8 cellular contexts compared by ENCODE assay signal in genomic region chr16:1152651-1153259, GRCh38. TPM values are rescaled to one million over a fixed set of nuclear protein-coding genes. Genes with fewer than 3 reads are reported as not detected.
DNase-seq lines count a peak whose midpoint lies in the region; ATAC-seq and TF ChIP-seq lines count a peak whose summit lies in the region.

Gene CACNA1H (plus strand): TSS chr16:1153106. CDS start chr16:1153738, 632 bp downstream.

- BruUV-seq in IMR-90 (replicated peaks; lab: Mats Ljungman, UMichigan): no TSS peak

- no peak within 1 kb of the TSS for H4K8ac ChIP-seq in IMR-90 (ENCODE audit: low read depth in 2 of 2, low read length in 2 of 2)

- H3K4me1 ChIP-seq in IMR-90 (ENCODE audit: control insufficient read depth, insufficient read depth, low read length): peaks cover 12% of the 10 kb centered on the region; the same call in 1 of the 2 replicates
- no peaks in the 10 kb centered on the region for H3K4me1 ChIP-seq in gastrocnemius medialis

- H2AK9ac ChIP-seq in IMR-90 (replicated peaks; ENCODE audit: low read depth, low read length, poor library complexity): peak within 1 kb of the TSS; percentile 78

- no peaks in the 10 kb centered on the region for H3K9me3 ChIP-seq in IMR-90 (ENCODE audit: control insufficient read depth, insufficient read depth, low read length)
- no peaks in the 10 kb centered on the region for H3K9me3 ChIP-seq in gastrocnemius medialis

- dilution Hi-C loops in IMR-90 (cut with HindIII; ENCODE audit: low sequenced_read_pairs, unreplicated experiment): no loop called here

- no peaks in the 10 kb centered on the region for H3K36me3 Mint-ChIP-seq in activated CD8-positive, alpha-beta memory T cell treated with anti-CD3 and anti-CD28 coated beads, Interleukin-2, amount 10 ng/mL, durations not matched to agents 7 days and 5 days

- TF ChIP-seq RAD21 in IMR-90 (IDR thresholded peaks at IDR 0.05; ENCODE audit: low read length): no peak

- TF ChIP-seq POLR2A in IMR-90 (IDR thresholded peaks at IDR 0.05; ENCODE audit: low read depth, low read length) (no peak), gastrocnemius medialis (IDR thresholded peaks at IDR 0.05) (no peak)

- H3K18ac ChIP-seq in IMR-90 (ENCODE audit: low read depth, low read length): no peak within 1 kb of the TSS

- DNase-seq in IMR-90: no peak
- DNase-seq in activated CD8-positive, alpha-beta memory T cell treated with anti-CD3 and anti-CD28 coated beads, Interleukin-2, amount 10 ng/mL, durations not matched to agents 7 days and 5 days: no peak
- DNase-seq in germinal center (ENCODE audit: low spot score): peak; percentile 78
- no peak for DNase-seq in gastrocnemius medialis
- no peak for DNase-seq in NK-92 (lab: John Stamatoyannopoulos, UW; ENCODE audit: unreplicated experiment)
- no peak for DNase-seq in NCI-H526 treated with DMSO at 0.1 percent for 48 hours (lab: John Stamatoyannopoulos, UW)
- no peak for DNase-seq in DMS153 (lab: John Stamatoyannopoulos, UW)

- intact Hi-C loops in IMR-90 (cut with micrococcal nuclease) (no loop called here), gastrocnemius medialis (cut with DNase I; ENCODE audit: low total_unique reads) (no loop called here)

- H3K4me2 ChIP-seq in IMR-90 (ENCODE audit: low read depth, low read length): no peak within 1 kb of the TSS

- peaks cover 16% of the 10 kb centered on the region for H3K27me3 Mint-ChIP-seq in activated CD8-positive, alpha-beta memory T cell treated with anti-CD3 and anti-CD28 coated beads, Interleukin-2, amount 10 ng/mL, durations not matched to agents 7 days and 5 days

- no peaks in the 10 kb centered on the region for H3K9me3 Mint-ChIP-seq in activated CD8-positive, alpha-beta memory T cell treated with anti-CD3 and anti-CD28 coated beads, Interleukin-2, amount 10 ng/mL, durations not matched to agents 7 days and 5 days (ENCODE audit: low read depth)

- no peak within 1 kb of the TSS for H2BK20ac ChIP-seq in IMR-90 (ENCODE audit: low read depth, low read length)

- in situ Hi-C loops in IMR-90 (cut with MboI; ENCODE audit: low sequenced_read_pairs) (no loop called here), gastrocnemius medialis (cut with MboI; ENCODE audit: low sequenced_read_pairs in 4 of 4) (no loop called here)

- no peak within 1 kb of the TSS for H2AK5ac ChIP-seq in IMR-90 (ENCODE audit: low read depth, low read length)

- H3K56ac ChIP-seq in IMR-90 (ENCODE audit: extremely low read depth, insufficient read depth, low read length): no peak within 1 kb of the TSS

- H2BK120ac ChIP-seq in IMR-90 (ENCODE audit: low read depth, low read length): no peak within 1 kb of the TSS

- H3K9me1 ChIP-seq in IMR-90 (ENCODE audit: insufficient read depth, low read length): no peaks in the 10 kb centered on the region

- no peak within 1 kb of the TSS for H3K4ac ChIP-seq in IMR-90 (ENCODE audit: low read depth, low read length)

- H2AFZ ChIP-seq in IMR-90 (replicated peaks; ENCODE audit: low read length, poor library complexity): peak within 1 kb of the TSS; percentile 76

- H3K4me3 Mint-ChIP-seq in activated CD8-positive, alpha-beta memory T cell treated with anti-CD3 and anti-CD28 coated beads, Interleukin-2, amount 10 ng/mL, durations not matched to agents 7 days and 5 days: no peak within 1 kb of the TSS

- WGBS in IMR-90 (ENCODE audit: extremely low coverage in 2 of 2, insufficient read length in 1 of 2), 2 experiments: no CpG with 5 or more reads among the region's 98 CpGs

- peaks cover 6% of the 10 kb centered on the region; the same call in 1 of the 2 replicates for H3K27me3 ChIP-seq in IMR-90 (ENCODE audit: control insufficient read depth, insufficient read depth, low read length)
- peaks cover 66 to 86% (median 86%) of the 10 kb centered on the region in 3 donors for H3K27me3 ChIP-seq in gastrocnemius medialis

- H2BK15ac ChIP-seq in IMR-90 (ENCODE audit: low read depth, low read length): no peak within 1 kb of the TSS

- POLR2A ChIA-PET in IMR-90 (lab: Charles Lee; ENCODE audit: unreplicated experiment): no interaction called here

- TF ChIP-seq CTCF in IMR-90 (conservative IDR thresholded peaks at IDR 0.05; ENCODE audit: low read depth, low read length): peak; percentile 24
- TF ChIP-seq CTCF in gastrocnemius medialis (IDR thresholded peaks at IDR 0.05 in 4 of 5, conservative IDR thresholded peaks at IDR 0.05 in 1 of 5): no peak

- H2BK5ac ChIP-seq in IMR-90 (ENCODE audit: low read depth, low read length, poor library complexity, severe bottlenecking): no peak within 1 kb of the TSS

- CTCF ChIA-PET in IMR-90 (lab: Yijun Ruan, JAX): no interaction called here
- CTCF ChIA-PET in activated CD8-positive, alpha-beta memory T cell treated with anti-CD3 and anti-CD28 coated beads, Interleukin-2, amount 10 ng/mL, durations not matched to agents 7 days and 5 days (lab: Charles Lee): no interaction called here

- ATAC-seq in IMR-90 (ENCODE audit: low read depth): peak; percentile 79
- peak; percentile 63 for ATAC-seq in activated CD8-positive, alpha-beta memory T cell treated with anti-CD3 and anti-CD28 coated beads, Interleukin-2, amount 10 ng/mL, durations not matched to agents 7 days and 5 days
- no peak for ATAC-seq in gastrocnemius medialis
- no peak for ATAC-seq in GM21717 (IDR thresholded peaks at IDR 0.05; ENCODE audit: unreplicated experiment)

- H4K20me1 ChIP-seq in IMR-90 (ENCODE audit: insufficient read depth, low read length): peaks cover 6% of the 10 kb centered on the region

- H3K9ac ChIP-seq in IMR-90 (ENCODE audit: low read depth, low read length): peak within 1 kb of the TSS; percentile 34; the same call in 1 of the 2 replicates

- peak within 1 kb of the TSS; percentile 26; the same call in 1 of the 2 replicates for H4K91ac ChIP-seq in IMR-90 (ENCODE audit: insufficient read depth, low read depth, low read length)

- H3K4me3 ChIP-seq in IMR-90 (ENCODE audit: insufficient read depth, low read depth, low read length) (peak within 1 kb of the TSS; percentile 47), gastrocnemius medialis (peak within 1 kb of the TSS in 3 of 4 donors; percentile 2 to 34 (median 28))

- H4K5ac ChIP-seq in IMR-90 (ENCODE audit: low read depth, low read length): no peak within 1 kb of the TSS; the same call in 1 of the 2 replicates

- H3K27ac ChIP-seq in IMR-90 (ENCODE audit: insufficient read depth, low read length) (no peak within 1 kb of the TSS; the same call in 1 of the 2 replicates), gastrocnemius medialis (peak within 1 kb of the TSS in 3 of 4 donors; percentile 30 to 68 (median 51))

- H3K79me1 ChIP-seq in IMR-90 (ENCODE audit: low read depth in 1 of 2, low read length in 2 of 2): no peaks in the 10 kb centered on the region

- no peaks in the 10 kb centered on the region for H3K4me1 Mint-ChIP-seq in activated CD8-positive, alpha-beta memory T cell treated with anti-CD3 and anti-CD28 coated beads, Interleukin-2, amount 10 ng/mL, durations not matched to agents 7 days and 5 days

- no peak within 1 kb of the TSS for H3K27ac Mint-ChIP-seq in activated CD8-positive, alpha-beta memory T cell treated with anti-CD3 and anti-CD28 coated beads, Interleukin-2, amount 10 ng/mL, durations not matched to agents 7 days and 5 days

- H3K36me3 ChIP-seq in IMR-90 (ENCODE audit: control insufficient read depth, insufficient read depth, low read length) (no peaks in the 10 kb centered on the region), gastrocnemius medialis (no peaks in the 10 kb centered on the region)

- H3K23ac ChIP-seq in IMR-90 (ENCODE audit: low read depth, low read length): no peak within 1 kb of the TSS

- no peak within 1 kb of the TSS for H3K14ac ChIP-seq in IMR-90 (replicated peaks; ENCODE audit: low read depth, low read length)

TF ChIP-seq in IMR-90, 13 proteins besides CTCF, POLR2A, EP300 and RAD21:
- TF ChIP-seq CHD1 (IDR thresholded peaks at IDR 0.05; ENCODE audit: low read depth, low read length) (no peak), MAZ (IDR thresholded peaks at IDR 0.05; ENCODE audit: borderline replicate concordance, low read depth, low read length) (peak; percentile 18; the same call in 1 of the 2 replicates)

RNA-seq across cellular contexts. Expression of gene CACNA1H, which starts in this region (rescaled TPM):
- 1.6 and 1.7 TPM in 2 replicates for total RNA-seq in IMR-90 (2012; rRNA removed)
- polyA plus RNA-seq in IMR-90 (2012; rRNA removed): 5.8 and 6.1 TPM in 2 replicates
- 4.9 and 8.1 TPM in 2 replicates for polyA plus RNA-seq in IMR-90 (2012; cell fraction: cytosol; rRNA removed)
- 12.2 and 35.8 TPM in 2 replicates for polyA plus RNA-seq in IMR-90 (2012; cell fraction: nucleus; rRNA removed; ENCODE audit: low replicate concordance)
- total RNA-seq in activated CD8-positive, alpha-beta memory T cell treated with anti-CD3 and anti-CD28 coated beads, Interleukin-2, amount 10 ng/mL, durations not matched to agents 7 days and 5 days: 1 to 10 TPM in 1 of 2 experiments, under 1 TPM in 1; 0.37 to 1.3 TPM
- total RNA-seq in gastrocnemius medialis: 10 to 100 TPM in 1 of 4 donors, 1 to 10 TPM in 3; 3.7 to 12.8 (median 4.5) TPM

Comparison
In these comparisons a context has a peak if more than half of its experiments do, and no peak if none do; other contexts are left out.
1. ATAC-seq: peak in IMR-90 (single experiment) and activated CD8-positive, alpha-beta memory T cell treated with anti-CD3 and anti-CD28 coated beads, Interleukin-2, amount 10 ng/mL, durations not matched to agents 7 days and 5 days (single experiment); none in gastrocnemius medialis (0 of 2) and GM21717 (single experiment).